1 cellular context compared by ENCODE assay signal in the genomic region with DNA sequence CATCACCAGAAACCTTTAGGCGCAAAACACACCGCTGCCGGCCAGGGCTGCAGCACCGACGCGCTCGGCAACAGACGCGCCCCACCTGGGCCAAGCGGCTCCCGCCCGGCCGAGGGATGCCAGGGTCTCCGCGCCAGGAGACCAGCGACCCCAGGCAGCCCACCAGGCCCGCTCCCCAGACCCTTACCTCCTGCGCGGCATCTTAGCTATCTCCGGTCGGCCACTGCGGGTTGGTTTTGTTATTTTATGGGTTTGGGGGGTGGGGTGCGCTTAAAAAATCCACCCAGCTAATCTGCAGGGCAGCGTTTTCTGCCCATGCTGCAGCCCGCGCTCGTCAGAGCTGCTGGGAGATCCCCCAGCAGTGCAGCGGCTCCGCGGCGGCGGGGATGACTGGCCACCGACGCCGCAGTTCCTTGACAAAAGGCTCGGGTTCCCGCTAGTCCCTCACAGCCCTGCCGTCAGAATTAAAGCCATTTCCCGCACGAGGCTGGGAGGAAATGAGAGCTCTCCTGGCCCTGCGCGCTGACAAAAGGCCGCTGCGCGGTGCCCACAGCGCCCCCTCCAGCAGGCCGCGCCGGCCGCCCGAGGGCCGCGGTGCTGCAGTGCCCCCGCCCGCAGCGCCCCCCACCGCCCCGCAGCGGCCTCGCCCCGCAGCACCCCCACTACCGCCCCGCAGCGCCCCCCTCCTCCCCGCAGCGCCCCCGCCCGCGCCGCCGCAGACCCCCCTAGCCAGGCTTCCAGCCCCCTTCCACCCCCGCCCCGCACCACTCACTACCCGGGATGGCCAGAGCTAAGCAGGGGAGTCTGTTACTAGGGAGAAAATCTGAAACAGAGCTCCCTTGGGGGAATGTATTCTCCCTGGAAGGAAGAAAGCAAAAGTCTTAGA.
TF ChIP-seq lines count a peak whose summit lies in the region.

A gene with protein sequence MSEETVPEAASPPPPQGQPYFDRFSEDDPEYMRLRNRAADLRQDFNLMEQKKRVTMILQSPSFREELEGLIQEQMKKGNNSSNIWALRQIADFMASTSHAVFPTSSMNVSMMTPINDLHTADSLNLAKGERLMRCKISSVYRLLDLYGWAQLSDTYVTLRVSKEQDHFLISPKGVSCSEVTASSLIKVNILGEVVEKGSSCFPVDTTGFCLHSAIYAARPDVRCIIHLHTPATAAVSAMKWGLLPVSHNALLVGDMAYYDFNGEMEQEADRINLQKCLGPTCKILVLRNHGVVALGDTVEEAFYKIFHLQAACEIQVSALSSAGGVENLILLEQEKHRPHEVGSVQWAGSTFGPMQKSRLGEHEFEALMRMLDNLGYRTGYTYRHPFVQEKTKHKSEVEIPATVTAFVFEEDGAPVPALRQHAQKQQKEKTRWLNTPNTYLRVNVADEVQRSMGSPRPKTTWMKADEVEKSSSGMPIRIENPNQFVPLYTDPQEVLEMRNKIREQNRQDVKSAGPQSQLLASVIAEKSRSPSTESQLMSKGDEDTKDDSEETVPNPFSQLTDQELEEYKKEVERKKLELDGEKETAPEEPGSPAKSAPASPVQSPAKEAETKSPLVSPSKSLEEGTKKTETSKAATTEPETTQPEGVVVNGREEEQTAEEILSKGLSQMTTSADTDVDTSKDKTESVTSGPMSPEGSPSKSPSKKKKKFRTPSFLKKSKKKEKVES (minus strand): TSS at position 502 of the 886 bp plus-strand sequence. CDS start 61,792 bp downstream, outside the sequence.

TF ChIP-seq in H1, 55 proteins besides CTCF, POLR2A, EP300 and RAD21:
- TF ChIP-seq YY1 (IDR thresholded peaks at IDR 0.05; ENCODE audit: low read depth, low read length) (no peak), SIN3A (conservative IDR thresholded peaks at IDR 0.05 in 1 of 2, IDR thresholded peaks at IDR 0.05 in 1 of 2; ENCODE audit: low read depth in 1 of 2, low read length in 2 of 2) (peak in 1 of 2 experiments; percentile 2; a peak in 1 of 4 replicates), TAF1 (IDR thresholded peaks at IDR 0.05; ENCODE audit: low read depth, low read length) (peak; percentile 96), GTF2F1 (IDR thresholded peaks at IDR 0.05; ENCODE audit: borderline replicate concordance, low read depth, low read length) (0 out of 2 replicates have a peak, but pooled peaks have one; percentile 37), JUND (IDR thresholded peaks at IDR 0.05; ENCODE audit: low read length) (no peak), PHF8 (conservative IDR thresholded peaks at IDR 0.05; ENCODE audit: low read depth, low read length) (peak; percentile 61), POLR2AphosphoS5 (IDR thresholded peaks at IDR 0.05; ENCODE audit: low read depth, low read length) (peak; percentile 93), BRCA1 (IDR thresholded peaks at IDR 0.05; ENCODE audit: low read depth, low read length) (no peak), TAF7 (optimal IDR thresholded peaks at IDR 0.05; ENCODE audit: borderline replicate concordance, low read depth, low read length) (peak; percentile 93), KDM4A (IDR thresholded peaks at IDR 0.05; ENCODE audit: low read depth, low read length, severe bottlenecking) (peak; percentile 89), TBP (IDR thresholded peaks at IDR 0.05; ENCODE audit: low read depth, low read length) (peak; percentile 92)
- TF ChIP-seq, protein P1, sequence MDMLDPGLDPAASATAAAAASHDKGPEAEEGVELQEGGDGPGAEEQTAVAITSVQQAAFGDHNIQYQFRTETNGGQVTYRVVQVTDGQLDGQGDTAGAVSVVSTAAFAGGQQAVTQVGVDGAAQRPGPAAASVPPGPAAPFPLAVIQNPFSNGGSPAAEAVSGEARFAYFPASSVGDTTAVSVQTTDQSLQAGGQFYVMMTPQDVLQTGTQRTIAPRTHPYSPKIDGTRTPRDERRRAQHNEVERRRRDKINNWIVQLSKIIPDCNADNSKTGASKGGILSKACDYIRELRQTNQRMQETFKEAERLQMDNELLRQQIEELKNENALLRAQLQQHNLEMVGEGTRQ (IDR thresholded peaks at IDR 0.05; ENCODE audit: low read length) = no peak
- TF ChIP-seq, protein P2, sequence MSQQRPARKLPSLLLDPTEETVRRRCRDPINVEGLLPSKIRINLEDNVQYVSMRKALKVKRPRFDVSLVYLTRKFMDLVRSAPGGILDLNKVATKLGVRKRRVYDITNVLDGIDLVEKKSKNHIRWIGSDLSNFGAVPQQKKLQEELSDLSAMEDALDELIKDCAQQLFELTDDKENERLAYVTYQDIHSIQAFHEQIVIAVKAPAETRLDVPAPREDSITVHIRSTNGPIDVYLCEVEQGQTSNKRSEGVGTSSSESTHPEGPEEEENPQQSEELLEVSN (IDR thresholded peaks at IDR 0.05) = 0 out of 2 replicates have a peak, but pooled peaks have one; percentile 21
- TF ChIP-seq, protein P3, sequence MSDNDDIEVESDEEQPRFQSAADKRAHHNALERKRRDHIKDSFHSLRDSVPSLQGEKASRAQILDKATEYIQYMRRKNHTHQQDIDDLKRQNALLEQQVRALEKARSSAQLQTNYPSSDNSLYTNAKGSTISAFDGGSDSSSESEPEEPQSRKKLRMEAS (IDR thresholded peaks at IDR 0.05) = peak; percentile 87
